Comparison of ENCODE assay signal across 10 cellular contexts in genomic region chr17:38815576-38816193, GRCh38. TPM values are rescaled to one million over a fixed set of nuclear protein-coding genes. Genes with fewer than 3 reads are reported as not detected.
DNase-seq lines count a peak whose midpoint lies in the region; ATAC-seq and TF ChIP-seq lines count a peak whose summit lies in the region.
"Had no signal": no experiment of that assay in that cellular context is flagged by ENCODE, and none has a peak within 500 bp of the region (broad histone marks: within the 10 kb centered on the region; RNA-seq: fewer than 3 reads in every experiment).

No MANE protein-coding gene starts in this region.

- peak; percentile 48 for TF ChIP-seq CTCF in Loucy (conservative IDR thresholded peaks at IDR 0.05; ENCODE audit: low read length)

- H3K27ac Mint-ChIP-seq in naive thymus-derived CD4-positive, alpha-beta T cell = peak overlapping the region in 3 of 9 donors; percentile 22 to 45 (median 38)

- no peaks in the 10 kb centered on the region for H3K9me3 Mint-ChIP-seq in naive thymus-derived CD4-positive, alpha-beta T cell

- no peaks in the 10 kb centered on the region for H3K9me2 ChIP-seq in Loucy (replicated peaks; ENCODE audit: low read depth, low read length)

- no peak overlapping the region for H3K4me3 ChIP-seq in Loucy (ENCODE audit: low read length, poor library complexity, severe bottlenecking)
- no peak overlapping the region for H3K4me3 ChIP-seq in naive thymus-derived CD4-positive, alpha-beta T cell (ENCODE audit: low read length)
- H3K4me3 ChIP-seq: right atrium auricular region had no signal

- H3K79me2 ChIP-seq in Loucy (ENCODE audit: insufficient read depth, low read length) = peaks cover 23% of the 10 kb centered on the region; the same call in 1 of the 2 replicates

- H3K27ac ChIP-seq in naive thymus-derived CD4-positive, alpha-beta T cell (ENCODE audit: low read depth, low read length) = no peak overlapping the region
- H3K27ac ChIP-seq: right atrium auricular region, VCaP had no signal

- DNase-seq in EL (peak; percentile 72), astrocyte of the hippocampus (ENCODE audit: low read depth, low spot score) (peak; percentile 87), SKM-1 (lab: John Stamatoyannopoulos, UW; ENCODE audit: unreplicated experiment) (no peak), left ventricle myocardium superior (no peak), NCI-H1694 (lab: John Stamatoyannopoulos, UW) (no peak)
- DNase-seq in naive thymus-derived CD4-positive, alpha-beta T cell = no peak

- POLR2A ChIA-PET in naive thymus-derived CD4-positive, alpha-beta T cell (lab: Charles Lee) = no interaction called here

- intact Hi-C loops in naive thymus-derived CD4-positive, alpha-beta T cell (cut with micrococcal nuclease) = no loop called here
- intact Hi-C loops in left ventricle myocardium superior (cut with micrococcal nuclease) = no loop called here

- H4K20me1 ChIP-seq in Loucy (ENCODE audit: insufficient read depth, low read length, poor library complexity, severe bottlenecking) = peaks cover 4% of the 10 kb centered on the region

- H3K27me3 Mint-ChIP-seq in naive thymus-derived CD4-positive, alpha-beta T cell = no peaks in the 10 kb centered on the region

- no peak overlapping the region for H3K4me3 Mint-ChIP-seq in naive thymus-derived CD4-positive, alpha-beta T cell

- H3K36me3 Mint-ChIP-seq in naive thymus-derived CD4-positive, alpha-beta T cell = peaks cover 5 to 20% (median 17%) of the 10 kb centered on the region in 5 donors

- H3K36me3 ChIP-seq in Loucy (ENCODE audit: insufficient read depth, low read length) = peaks cover 50% of the 10 kb centered on the region; the same call in 1 of the 2 replicates
- H3K36me3 ChIP-seq in naive thymus-derived CD4-positive, alpha-beta T cell (ENCODE audit: control insufficient read depth in 2 of 3, insufficient read depth in 3 of 3, low read length in 3 of 3) = peaks cover 5 to 66% (median 21%) of the 10 kb centered on the region in 3 experiments

- no peak overlapping the region for H3K4me2 ChIP-seq in Loucy (ENCODE audit: low read depth, low read length, poor library complexity, severe bottlenecking)

- H3K9ac ChIP-seq in Loucy (ENCODE audit: low read depth, low read length, poor library complexity, severe bottlenecking) = no peak overlapping the region

- CTCF ChIA-PET in naive thymus-derived CD4-positive, alpha-beta T cell (lab: Charles Lee) = no interaction called here

- H2AFZ ChIP-seq in Loucy (ENCODE audit: low read length) = no peak overlapping the region

- peaks cover 4% of the 10 kb centered on the region; the same call in 1 of the 2 replicates for H3F3A ChIP-seq in Loucy (ENCODE audit: low read depth)

- H3K4me1 ChIP-seq in Loucy (ENCODE audit: insufficient read depth, low read length, poor library complexity, severe bottlenecking) = no peaks in the 10 kb centered on the region
- H3K4me1 ChIP-seq in naive thymus-derived CD4-positive, alpha-beta T cell (ENCODE audit: control insufficient read depth in 2 of 2, insufficient read depth in 2 of 2, low read length in 2 of 2) = no peaks in the 10 kb centered on the region
- H3K4me1 ChIP-seq: right atrium auricular region had no signal

- H3K4me1 Mint-ChIP-seq in naive thymus-derived CD4-positive, alpha-beta T cell = peaks cover 1 to 20% (median 5%) of the 10 kb centered on the region in 7 donors

- ATAC-seq in naive thymus-derived CD4-positive, alpha-beta T cell = peak; percentile 51
- no peak for ATAC-seq in GM18502 (IDR thresholded peaks at IDR 0.05; ENCODE audit: poor library complexity, unreplicated experiment)
- ATAC-seq in left ventricle myocardium superior = no peak

- H3K9me3 ChIP-seq in Loucy (ENCODE audit: insufficient read depth, low read depth, low read length) = no peaks in the 10 kb centered on the region
- no peaks in the 10 kb centered on the region for H3K9me3 ChIP-seq in naive thymus-derived CD4-positive, alpha-beta T cell (ENCODE audit: control insufficient read depth in 2 of 3, low read length in 3 of 3)
- H3K9me3 ChIP-seq: right atrium auricular region had no signal

- no peaks in the 10 kb centered on the region for H3K27me3 ChIP-seq in Loucy (ENCODE audit: insufficient read depth, low read length, poor library complexity, severe bottlenecking)
- no peaks in the 10 kb centered on the region for H3K27me3 ChIP-seq in naive thymus-derived CD4-positive, alpha-beta T cell (ENCODE audit: control insufficient read depth in 2 of 2, insufficient read depth in 2 of 2, low read length in 2 of 2)
- H3K27me3 ChIP-seq: right atrium auricular region had no signal

RNA-seq across cellular contexts. Expression of gene CWC25, which starts 9.4 kb away (rescaled TPM):
- total RNA-seq in naive thymus-derived CD4-positive, alpha-beta T cell = 10 to 100 TPM; 33.0 to 69.5 (median 53.4) TPM
- 1 to 10 TPM; 5.0 to 8.5 TPM for polyA plus RNA-seq in naive thymus-derived CD4-positive, alpha-beta T cell
- total RNA-seq in left ventricle myocardium superior = 10.0 TPM

RNA-seq across cellular contexts. Expression of gene PIP4K2B, which starts 16.3 kb away (rescaled TPM):
- total RNA-seq in naive thymus-derived CD4-positive, alpha-beta T cell = 10 to 100 TPM; 32.4 to 67.9 (median 49.1) TPM
- 10 to 100 TPM; 17.5 to 18.6 TPM for polyA plus RNA-seq in naive thymus-derived CD4-positive, alpha-beta T cell
- 42.3 TPM for total RNA-seq in left ventricle myocardium superior

RNA-seq across cellular contexts. Expression of gene RPL23, which starts 37.8 kb away (rescaled TPM):
- 1,000 to 10,000 TPM; 1,312 to 2,438 (median 1,877) TPM for total RNA-seq in naive thymus-derived CD4-positive, alpha-beta T cell
- polyA plus RNA-seq in naive thymus-derived CD4-positive, alpha-beta T cell = 1,000 to 10,000 TPM; 1,326 to 1,996 TPM
- total RNA-seq in left ventricle myocardium superior = 799 TPM

RNA-seq across cellular contexts. Expression of gene LASP1, which starts 54.2 kb away (rescaled TPM):
- total RNA-seq in naive thymus-derived CD4-positive, alpha-beta T cell = 100 to 1,000 TPM in 4 of 5 experiments, 10 to 100 TPM in 1; 75.3 to 199 (median 113) TPM
- 10 to 100 TPM; 43.4 to 54.5 TPM for polyA plus RNA-seq in naive thymus-derived CD4-positive, alpha-beta T cell
- 28.4 TPM for total RNA-seq in left ventricle myocardium superior

Comparison
In these comparisons a context has a peak if more than half of its experiments do, and no peak if none do; other contexts are left out.
1. DNase-seq: peak in EL (single experiment) and astrocyte of the hippocampus (single experiment); none in naive thymus-derived CD4-positive, alpha-beta T cell (0 of 9), SKM-1 (single experiment), left ventricle myocardium superior (single experiment) and NCI-H1694 (single experiment).